Comparison of ENCODE assay signal across 1 cellular context in genomic region chr14:29905549-29905948, GRCh38.
TF ChIP-seq lines count a peak whose summit lies in the region.

No MANE protein-coding gene starts in this region.

TF ChIP-seq in HepG2, 621 proteins besides CTCF, POLR2A, EP300 and RAD21 (continued from another document):
- TF ChIP-seq ZBTB39 (CRISPR knock-in tag; IDR thresholded peaks at IDR 0.05): no peak
TF ChIP-seq in HepG2: peak in this region for 1.
